ENCODE assay signal across 12 cellular contexts in genomic region chr11:112655386-112655785, GRCh38.
A peak's percentile ranks its signal among the peaks of the same experiment; 100 is the strongest.
DNase-seq lines count a peak whose midpoint lies in the region; ATAC-seq, FAIRE-seq and TF ChIP-seq lines count a peak whose summit lies in the region.
"Had no signal": no experiment of that assay in that cellular context is flagged by ENCODE, and none has a peak within 500 bp of the region (broad histone marks: within the 10 kb centered on the region; RNA-seq: fewer than 3 reads in every experiment).

No MANE protein-coding gene starts in this region.

- no peak for TF ChIP-seq EP300 in K562 (IDR thresholded peaks at IDR 0.05; ENCODE audit: low read length)

- CTCF ChIA-PET in K562 (lab: Yijun Ruan, JAX; ENCODE audit: low intra/inter-chr PET ratio) = no interaction called here

- intact Hi-C loops in K562 (cut with micrococcal nuclease) (no loop called here), right cardiac atrium (cut with DNase I) (loop anchor here in 1 of 4 donors (10.0 kb wide), 1 partner anchor 129 kb away; no protein-coding TSS in a partner anchor)

- no peak overlapping the region for H3K27ac Mint-ChIP-seq in natural killer cell treated with Interleukin-12 subunit alpha and Interleukin-12 subunit beta and Interleukin-15 and Interleukin-18, amount 100 ng/mL, for 72 hours
- H3K27ac Mint-ChIP-seq: activated naive CD8-positive, alpha-beta T cell had no signal

- H3K4me3 Mint-ChIP-seq in natural killer cell treated with Interleukin-12 subunit alpha and Interleukin-12 subunit beta and Interleukin-15 and Interleukin-18, amount 100 ng/mL, for 72 hours = no peak overlapping the region
- H3K4me3 Mint-ChIP-seq: activated naive CD8-positive, alpha-beta T cell had no signal

- no peak for TF ChIP-seq POLR2A in K562 (conservative IDR thresholded peaks at IDR 0.05)

- H3K4me3 ChIP-seq in HFF-Myc (replicated peaks; ENCODE audit: low read depth, low read length) (no peak overlapping the region), K562 (no peak overlapping the region), right cardiac atrium (ENCODE audit: low read length) (no peak overlapping the region)

- H3K27me3 ChIP-seq in K562 (ENCODE audit: control insufficient read depth in 2 of 2, insufficient read depth in 2 of 2, low read length in 2 of 2) (peaks cover 0 to 4% of the 10 kb centered on the region in 2 experiments; a peak in 1 of 5 replicates), right cardiac atrium (ENCODE audit: control insufficient read depth, insufficient read depth) (no peaks in the 10 kb centered on the region)

- H3K4me1 ChIP-seq in K562 (replicated peaks in 1 of 2; ENCODE audit: control insufficient read depth in 2 of 2, insufficient read depth in 2 of 2, low read length in 2 of 2) (no peaks in the 10 kb centered on the region), right cardiac atrium (ENCODE audit: control insufficient read depth, insufficient read depth, low read length) (peaks cover 8% of the 10 kb centered on the region)

- H3K9me3 ChIP-seq in K562 (replicated peaks; ENCODE audit: control insufficient read depth, insufficient read depth, low read depth, low read length) (no peaks in the 10 kb centered on the region), right cardiac atrium (ENCODE audit: control insufficient read depth, low read length) (no peaks in the 10 kb centered on the region)

- H3K4me1 Mint-ChIP-seq in natural killer cell treated with Interleukin-12 subunit alpha and Interleukin-12 subunit beta and Interleukin-15 and Interleukin-18, amount 100 ng/mL, for 72 hours (ENCODE audit: low read depth in 2 of 2) = no peaks in the 10 kb centered on the region

- no peak overlapping the region for H3K4me2 ChIP-seq in K562 (ENCODE audit: insufficient read depth, low read length)

- H3K36me3 ChIP-seq in K562 (ENCODE audit: control insufficient read depth, insufficient read depth, low read length) = no peaks in the 10 kb centered on the region

- no TSS peak for BruUV-seq in K562 (replicated peaks; lab: Mats Ljungman, UMichigan)

- no peaks in the 10 kb centered on the region for H3K9me3 Mint-ChIP-seq in natural killer cell treated with Interleukin-12 subunit alpha and Interleukin-12 subunit beta and Interleukin-15 and Interleukin-18, amount 100 ng/mL, for 72 hours

- H3K27ac ChIP-seq in K562 (ENCODE audit: extremely low read depth, low read depth, low read length) (no peak overlapping the region), right cardiac atrium (ENCODE audit: low read length) (peak overlapping the region; percentile 69)

- TF ChIP-seq CTCF in HFF-Myc (IDR thresholded peaks at IDR 0.05; ENCODE audit: low read depth, low read length, missing control alignments) = no peak
- TF ChIP-seq CTCF in K562 (IDR thresholded peaks at IDR 0.05 in 2 of 3, conservative IDR thresholded peaks at IDR 0.05 in 1 of 3; ENCODE audit: insufficient read depth in 2 of 3, low read depth in 1 of 3, low read length in 3 of 3) = peak in 1 of 3 experiments; percentile 18; a peak in 1 of 6 replicates
- TF ChIP-seq CTCF in GM13976 (IDR thresholded peaks at IDR 0.05; ENCODE audit: borderline replicate concordance, control extremely low read depth, extremely low read depth, insufficient read depth, missing control alignments) = no peak

- TF ChIP-seq RAD21 in K562 (CRISPR knock-in tag; conservative IDR thresholded peaks at IDR 0.05 in 1 of 2, IDR thresholded peaks at IDR 0.05 in 1 of 2) = no peak

- peak; percentile 15 for DNase-seq in HFF-Myc (ENCODE audit: extremely low read depth, low read depth)
- peak in 1 of 4 experiments; percentile 1 for DNase-seq in K562 (ENCODE audit: extremely low read depth in 1 of 4, low spot score in 3 of 4)
- DNase-seq in right cardiac atrium = peak; percentile 85 to 95 (median 92)
- peak; percentile 17 for DNase-seq in smooth muscle cell of the brain vasculature (ENCODE audit: low read depth, low spot score)
- DNase-seq in dedifferentiated amniotic fluid mesenchymal stem cell (ENCODE audit: extremely low spot score) = no peak
- DNase-seq in natural killer cell treated with Interleukin-12 subunit alpha and Interleukin-12 subunit beta and Interleukin-15 and Interleukin-18, amount 100 ng/mL, for 72 hours (ENCODE audit: low spot score) = no peak
- DNase-seq in GM13976 (ENCODE audit: low spot score) = no peak
- DNase-seq: NCI-H510A treated with DMSO at 0.1 percent for 48 hours had no signal

- H2AFZ ChIP-seq in K562 (ENCODE audit: low read depth, low read length) = no peak overlapping the region

- H3K79me2 ChIP-seq in K562 (ENCODE audit: control insufficient read depth, insufficient read depth, low read length) = no peaks in the 10 kb centered on the region

- no peak for FAIRE-seq in K562 (lab: Jason Lieb, UNC)
- FAIRE-seq: G401.6, TTC549 had no signal

- no peaks in the 10 kb centered on the region for H3K36me3 Mint-ChIP-seq in natural killer cell treated with Interleukin-12 subunit alpha and Interleukin-12 subunit beta and Interleukin-15 and Interleukin-18, amount 100 ng/mL, for 72 hours
- H3K36me3 Mint-ChIP-seq: activated naive CD8-positive, alpha-beta T cell had no signal

- no peaks in the 10 kb centered on the region; the same call in 1 of the 2 replicates for H4K20me1 ChIP-seq in K562 (replicated peaks; ENCODE audit: control insufficient read depth, insufficient read depth, low read length)

- POLR2A ChIA-PET in K562 (lab: Yijun Ruan, JAX) = no interaction called here

- no peak; the same call in 1 of the 3 replicates for ATAC-seq in K562
- peak; percentile 73 to 81 for ATAC-seq in right cardiac atrium
- ATAC-seq in natural killer cell treated with Interleukin-12 subunit alpha and Interleukin-12 subunit beta and Interleukin-15 and Interleukin-18, amount 100 ng/mL, for 72 hours = no peak
- no peak for ATAC-seq in HG02623 (IDR thresholded peaks at IDR 0.05; ENCODE audit: unreplicated experiment)

- WGBS in K562 (ENCODE audit: insufficient coverage, low coverage, missing lambda C conversion rate) = 0% methylated on average over 2 of the region's 2 CpGs
- 12% methylated on average over 2 of the region's 2 CpGs for WGBS in right cardiac atrium

- H3K27me3 Mint-ChIP-seq in natural killer cell treated with Interleukin-12 subunit alpha and Interleukin-12 subunit beta and Interleukin-15 and Interleukin-18, amount 100 ng/mL, for 72 hours = peaks cover 8 to 20% of the 10 kb centered on the region in 2 donors

- H3K9ac ChIP-seq in K562 (ENCODE audit: insufficient read depth in 1 of 2, low read depth in 2 of 2, low read length in 2 of 2) = no peak overlapping the region

- no peaks in the 10 kb centered on the region for H3K9me1 ChIP-seq in K562 (ENCODE audit: control insufficient read depth, insufficient read depth, low read length)

- in situ Hi-C loops in K562 (cut with MboI) = no loop called here
- in situ Hi-C loops in GM13976 (cut with MboI; ENCODE audit: low sequenced_read_pairs, unreplicated experiment) = no loop called here

TF ChIP-seq in K562, 482 proteins besides CTCF, POLR2A, EP300 and RAD21:
- TF ChIP-seq FOXA3 (CRISPR knock-in tag; conservative IDR thresholded peaks at IDR 0.05 in 1 of 2, IDR thresholded peaks at IDR 0.05 in 1 of 2) (no peak), PBX2 (CRISPR knock-in tag; IDR thresholded peaks at IDR 0.05; ENCODE audit: low read depth) (no peak), PBX2 (tag; conservative IDR thresholded peaks at IDR 0.05; ENCODE audit: low read depth) (peak; percentile 76), MEIS2 (IDR thresholded peaks at IDR 0.05; ENCODE audit: partially characterized antibody) (peak; percentile 44)

Comparison
In these comparisons a context has a peak if more than half of its experiments do, and no peak if none do; other contexts are left out.
1. DNase-seq: peak in HFF-Myc (single experiment), right cardiac atrium (3 of 3) and smooth muscle cell of the brain vasculature (single experiment); none in dedifferentiated amniotic fluid mesenchymal stem cell (single experiment), natural killer cell treated with Interleukin-12 subunit alpha and Interleukin-12 subunit beta and Interleukin-15 and Interleukin-18, amount 100 ng/mL, for 72 hours (single experiment) and GM13976 (single experiment).
2. ATAC-seq: peak in right cardiac atrium (2 of 2); none in K562 (single experiment), natural killer cell treated with Interleukin-12 subunit alpha and Interleukin-12 subunit beta and Interleukin-15 and Interleukin-18, amount 100 ng/mL, for 72 hours (0 of 2) and HG02623 (single experiment).